8 cellular contexts compared by ENCODE assay signal in genomic region chr4:183503497-183504063, GRCh38. TPM values are rescaled to one million over a fixed set of nuclear protein-coding genes. Genes with fewer than 3 reads are reported as not detected.
DNase-seq lines count a peak whose midpoint lies in the region; ATAC-seq, FAIRE-seq and TF ChIP-seq lines count a peak whose summit lies in the region.

No MANE protein-coding gene starts in this region.

- no peaks in the 10 kb centered on the region; the same call in 1 of the 2 replicates for H3K4me1 ChIP-seq in BE2C
- peaks cover 18 to 19% of the 10 kb centered on the region in 2 donors for H3K4me1 ChIP-seq in gastrocnemius medialis

- in situ Hi-C loops in gastrocnemius medialis (cut with MboI; ENCODE audit: low sequenced_read_pairs in 4 of 4), result loop anchor here in 2 of 4 donors (10.0 kb wide), 2 partner anchors 151 to 161 kb away; partner anchors contain the start of genes RWDD4 (in 1 of the 2) and TRAPPC11 (in 1 of the 2)

- H3K27me3 ChIP-seq in BE2C (no peaks in the 10 kb centered on the region), gastrocnemius medialis (no peaks in the 10 kb centered on the region)

- peak overlapping the region; percentile 95 for H3K4me3 ChIP-seq in BE2C (ENCODE audit: low read depth, low read length)
- H3K4me3 ChIP-seq in SK-N-MC, result peak overlapping the region; percentile 81
- peak overlapping the region; percentile 92 for H3K4me3 ChIP-seq in fibroblast of the aortic adventitia (ENCODE audit: low read depth, low read length)
- peak overlapping the region; percentile 76 to 92 (median 90) for H3K4me3 ChIP-seq in gastrocnemius medialis

- TF ChIP-seq CTCF in BE2C (IDR thresholded peaks at IDR 0.05; ENCODE audit: low read depth, low read length) (no peak), fibroblast of the aortic adventitia (IDR thresholded peaks at IDR 0.05; ENCODE audit: insufficient read depth, low read length) (no peak), gastrocnemius medialis (IDR thresholded peaks at IDR 0.05 in 4 of 5, conservative IDR thresholded peaks at IDR 0.05 in 1 of 5) (no peak)

- no peak for TF ChIP-seq POLR2A in gastrocnemius medialis (IDR thresholded peaks at IDR 0.05)

- H3K36me3 ChIP-seq in BE2C (no peaks in the 10 kb centered on the region), SK-N-MC (ENCODE audit: insufficient read depth, low read length) (no peaks in the 10 kb centered on the region), gastrocnemius medialis (no peaks in the 10 kb centered on the region)

- peak; percentile 1 for ATAC-seq in HG03039 (IDR thresholded peaks at IDR 0.05; ENCODE audit: unreplicated experiment)
- peak; percentile 2 to 5 for ATAC-seq in gastrocnemius medialis

- FAIRE-seq in GM18507 (lab: Jason Lieb, UNC), result peak; percentile 66

- H3K9me3 ChIP-seq in BE2C, result no peaks in the 10 kb centered on the region
- H3K9me3 ChIP-seq in SK-N-MC (ENCODE audit: low read depth, low read length), result no peaks in the 10 kb centered on the region
- H3K9me3 ChIP-seq in gastrocnemius medialis, result no peaks in the 10 kb centered on the region

- no peak for DNase-seq in BE2C
- DNase-seq in GM18507 (ENCODE audit: extremely low spot score, insufficient read length, low read depth), result no peak
- DNase-seq in SK-N-MC (ENCODE audit: low read depth, low spot score), result no peak
- DNase-seq in fibroblast of the aortic adventitia (ENCODE audit: low read depth), result no peak
- DNase-seq in gastrocnemius medialis, result no peak
- DNase-seq in HuH-7.5 (ENCODE audit: low spot score), result no peak
- DNase-seq in AG20443 (ENCODE audit: low spot score), result no peak

- intact Hi-C loops in gastrocnemius medialis (cut with DNase I; ENCODE audit: low total_unique reads), result loop anchor here (1.0 to 10.0 kb wide), 9 partner anchors 33 to 1891 kb away; partner anchors contain the start of genes ANKRD37, CDKN2AIP, LRP2BP and RWDD4

- peak overlapping the region; percentile 89; the same call in 1 of the 2 replicates for H3K27ac ChIP-seq in SK-N-MC
- peak overlapping the region; percentile 90 to 97 (median 96) for H3K27ac ChIP-seq in gastrocnemius medialis

- H3K9ac ChIP-seq in SK-N-MC (ENCODE audit: insufficient read length), result peak overlapping the region; percentile 78

RNA-seq across cellular contexts. Expression of gene ING2, which starts 1.3 kb away (rescaled TPM):
- polyA plus RNA-seq in BE2C (2012; ENCODE audit: insufficient read depth, insufficient read length, low read depth), result 6.1 TPM
- 14.8 and 21.2 TPM in 2 replicates for total RNA-seq in fibroblast of the aortic adventitia (ENCODE audit: low replicate concordance)
- total RNA-seq in gastrocnemius medialis, result 10 to 100 TPM; 18.9 to 46.2 (median 24.0) TPM

RNA-seq across cellular contexts. Expression of gene CDKN2AIP, which starts 59.1 kb away (rescaled TPM):
- polyA plus RNA-seq in BE2C (2012; ENCODE audit: insufficient read depth, insufficient read length, low read depth), result 28.4 TPM
- total RNA-seq in fibroblast of the aortic adventitia (ENCODE audit: low replicate concordance) (8.3 and 18.4 TPM in 2 replicates), gastrocnemius medialis (10 to 100 TPM in 3 of 4 donors, 1 to 10 TPM in 1; 9.2 to 17.3 (median 12.2) TPM)
